In genomic region chr20:24579475-24579874, GRCh38 we compare ENCODE assay signal across 32 cellular contexts.
"Had no signal": no experiment of that assay in that cellular context is flagged by ENCODE, and none has a peak within 500 bp of the region (broad histone marks: within the 10 kb centered on the region; RNA-seq: fewer than 3 reads in every experiment).

No MANE protein-coding gene starts in this region.

- H3K4me1 ChIP-seq: adrenal gland, body of pancreas, heart left ventricle had no signal

- H3K36me3 ChIP-seq: adrenal gland, heart left ventricle had no signal

- H3K4me3 ChIP-seq: adrenal gland, body of pancreas, heart left ventricle had no signal

- H3K27ac Mint-ChIP-seq: activated CD4-positive, alpha-beta memory T cell treated with anti-CD3 and anti-CD28 coated beads for 36 hours; activated CD4-positive, alpha-beta T cell treated with anti-CD3 and anti-CD28 coated beads for 36 hours; activated CD4-positive, alpha-beta T cell treated with anti-CD3 and anti-CD28 coated beads, Interleukin-2, amount 10 ng/mL, durations not matched to agents 24 days and 14 days; activated CD8-positive, alpha-beta memory T cell treated with anti-CD3 and anti-CD28 coated beads, Interleukin-2, amount 10 ng/mL, durations not matched to agents 7 days and 5 days; activated CD8-positive, alpha-beta T cell treated with anti-CD3 and anti-CD28 coated beads, Interleukin-2, amount 10 ng/mL, durations not matched to agents 7 days and 5 days; activated naive CD4-positive, alpha-beta T cell treated with anti-CD3 and anti-CD28 coated beads for 36 hours; activated naive CD4-positive, alpha-beta T cell treated with anti-CD3 and anti-CD28 coated beads, Interleukin-2, amount 50 U/mL, for 24 hours; activated naive CD8-positive, alpha-beta T cell treated with anti-CD3 and anti-CD28 coated beads for 36 hours; activated naive CD8-positive, alpha-beta T cell treated with anti-CD3 and anti-CD28 coated beads, Interleukin-2, amount 50 U/mL, for 24 hours; activated T-helper 1 cell treated with anti-CD3 and anti-CD28 coated beads, Interleukin-12 subunit alpha, Interleukin-12 subunit beta, Interleukin-2, Interleukin-4 antibody, amounts not matched to agents 30 ng/mL and 10 ng/mL and 1 ng/mL, durations not matched to agents 14 hours and 24 hours and 36 hours; activated T-helper 2 cell treated with anti-CD3 and anti-CD28 coated beads, Interferon-gamma antibody, Interleukin-2, Interleukin-4, amounts not matched to agents 10 μg/mL and 5 μg/mL and 100 μg/mL, durations not matched to agents 14 hours and 24 hours and 36 hours; T-helper 17 cell; T-helper 2 cell treated with Interferon-gamma antibody and Interleukin-4, amounts not matched to agents 5 μg/mL and 100 μg/mL, for 36 hours had no signal

- H3K4me1 Mint-ChIP-seq: activated CD4-positive, alpha-beta T cell treated with anti-CD3 and anti-CD28 coated beads for 36 hours; activated CD4-positive, alpha-beta T cell treated with anti-CD3 and anti-CD28 coated beads, Interleukin-2, amount 10 ng/mL, durations not matched to agents 24 days and 14 days; activated CD8-positive, alpha-beta memory T cell treated with anti-CD3 and anti-CD28 coated beads, Interleukin-2, amount 10 ng/mL, durations not matched to agents 7 days and 5 days; activated naive CD4-positive, alpha-beta T cell treated with anti-CD3 and anti-CD28 coated beads, Interleukin-2, amount 50 U/mL, for 24 hours; activated naive CD8-positive, alpha-beta T cell treated with anti-CD3 and anti-CD28 coated beads for 36 hours; activated naive CD8-positive, alpha-beta T cell treated with anti-CD3 and anti-CD28 coated beads, Interleukin-2, amount 50 U/mL, for 24 hours; T-helper 17 cell had no signal

- H3K27me3 Mint-ChIP-seq: activated CD4-positive, alpha-beta memory T cell treated with anti-CD3 and anti-CD28 coated beads for 36 hours; activated CD4-positive, alpha-beta T cell treated with anti-CD3 and anti-CD28 coated beads for 36 hours; activated CD4-positive, alpha-beta T cell treated with anti-CD3 and anti-CD28 coated beads, Interleukin-2, amount 10 ng/mL, durations not matched to agents 24 days and 14 days; activated CD8-positive, alpha-beta memory T cell treated with anti-CD3 and anti-CD28 coated beads, Interleukin-2, amount 10 ng/mL, durations not matched to agents 7 days and 5 days; activated naive CD4-positive, alpha-beta T cell treated with anti-CD3 and anti-CD28 coated beads, Interleukin-2, amount 50 U/mL, for 24 hours; activated naive CD8-positive, alpha-beta T cell treated with anti-CD3 and anti-CD28 coated beads for 36 hours had no signal

- ATAC-seq: activated CD4-positive, alpha-beta T cell treated with anti-CD3 and anti-CD28 coated beads for 36 hours; activated CD8-positive, alpha-beta memory T cell treated with anti-CD3 and anti-CD28 coated beads, Interleukin-2, amount 10 ng/mL, durations not matched to agents 7 days and 5 days; activated CD8-positive, alpha-beta T cell treated with anti-CD3 and anti-CD28 coated beads, Interleukin-2, amount 10 ng/mL, durations not matched to agents 7 days and 5 days; activated naive CD8-positive, alpha-beta T cell treated with anti-CD3 and anti-CD28 coated beads, Interleukin-2, amount 50 U/mL, for 24 hours; body of pancreas; heart left ventricle; T-helper 17 cell had no signal

- H3K9me3 ChIP-seq: adrenal gland, body of pancreas, heart left ventricle had no signal

- H3K4me3 Mint-ChIP-seq: activated CD4-positive, alpha-beta memory T cell treated with anti-CD3 and anti-CD28 coated beads for 36 hours; activated CD4-positive, alpha-beta T cell treated with anti-CD3 and anti-CD28 coated beads for 36 hours; activated CD4-positive, alpha-beta T cell treated with anti-CD3 and anti-CD28 coated beads, Interleukin-2, amount 10 ng/mL, durations not matched to agents 24 days and 14 days; activated CD8-positive, alpha-beta memory T cell treated with anti-CD3 and anti-CD28 coated beads, Interleukin-2, amount 10 ng/mL, durations not matched to agents 7 days and 5 days; activated CD8-positive, alpha-beta T cell treated with anti-CD3 and anti-CD28 coated beads, Interleukin-2, amount 10 ng/mL, durations not matched to agents 7 days and 5 days; activated naive CD4-positive, alpha-beta T cell treated with anti-CD3 and anti-CD28 coated beads for 36 hours; activated naive CD4-positive, alpha-beta T cell treated with anti-CD3 and anti-CD28 coated beads, Interleukin-2, amount 50 U/mL, for 24 hours; activated naive CD8-positive, alpha-beta T cell treated with anti-CD3 and anti-CD28 coated beads for 36 hours; activated naive CD8-positive, alpha-beta T cell treated with anti-CD3 and anti-CD28 coated beads, Interleukin-2, amount 50 U/mL, for 24 hours; activated T-helper 1 cell treated with anti-CD3 and anti-CD28 coated beads, Interleukin-12 subunit alpha, Interleukin-12 subunit beta, Interleukin-2, Interleukin-4 antibody, amounts not matched to agents 30 ng/mL and 10 ng/mL and 1 ng/mL, durations not matched to agents 14 hours and 24 hours and 36 hours; T-helper 17 cell; T-helper 2 cell treated with Interferon-gamma antibody and Interleukin-4, amounts not matched to agents 5 μg/mL and 100 μg/mL, for 36 hours had no signal

- H3K27ac ChIP-seq: adrenal gland, body of pancreas, epithelial cell of prostate, heart left ventricle had no signal

- DNase-seq: activated CD4-positive, alpha-beta memory T cell treated with anti-CD3 and anti-CD28 coated beads for 36 hours; activated CD4-positive, alpha-beta T cell treated with anti-CD3 and anti-CD28 coated beads for 36 hours; activated CD4-positive, alpha-beta T cell treated with anti-CD3 and anti-CD28 coated beads, Interleukin-2, amount 10 ng/mL, durations not matched to agents 24 days and 14 days; activated CD4-positive, CD25-positive, alpha-beta regulatory T cell; activated CD4-positive, CD25-positive, alpha-beta regulatory T cell treated with anti-CD3 and anti-CD28 coated beads, Interleukin-2, amount 50 U/mL, for 72 hours; activated CD8-positive, alpha-beta memory T cell treated with anti-CD3 and anti-CD28 coated beads, Interleukin-2, amount 10 ng/mL, durations not matched to agents 7 days and 5 days; activated CD8-positive, alpha-beta memory T cell treated with anti-CD3 and anti-CD28 coated beads, Interleukin-2, amount 50 U/mL, for 4 hours; activated CD8-positive, alpha-beta T cell treated with anti-CD3 and anti-CD28 coated beads, Interleukin-2, amount 10 ng/mL, durations not matched to agents 7 days and 5 days; activated effector memory CD4-positive, alpha-beta T cell treated with anti-CD3 and anti-CD28 coated beads, Interleukin-2, amount 50 U/mL, for 16 hours; activated naive CD4-positive, alpha-beta T cell treated with anti-CD3 and anti-CD28 coated beads for 36 hours; activated naive CD8-positive, alpha-beta T cell treated with anti-CD3 and anti-CD28 coated beads for 36 hours; activated naive CD8-positive, alpha-beta T cell treated with anti-CD3 and anti-CD28 coated beads, Interleukin-2, amount 50 U/mL, for 24 hours; activated T-cell treated with anti-CD3 and anti-CD28 coated beads, Interleukin-2, amount 50 U/mL, for 1 hour; activated T-cell treated with anti-CD3 and anti-CD28 coated beads, Interleukin-2, amount 50 U/mL, for 48 hours; adrenal gland; amygdala; aorta; body of pancreas; caudate nucleus; cortex of kidney; dermis blood vessel endothelial cell; effector CD8-positive, alpha-beta T cell; foreskin fibroblast; heart left ventricle; T-helper 1 cell; T-helper 17 cell; T1000 had no signal

- H3K9me3 Mint-ChIP-seq: activated CD4-positive, alpha-beta memory T cell treated with anti-CD3 and anti-CD28 coated beads for 36 hours; activated CD4-positive, alpha-beta T cell treated with anti-CD3 and anti-CD28 coated beads, Interleukin-2, amount 10 ng/mL, durations not matched to agents 24 days and 14 days; activated naive CD4-positive, alpha-beta T cell treated with anti-CD3 and anti-CD28 coated beads for 36 hours; activated naive CD4-positive, alpha-beta T cell treated with anti-CD3 and anti-CD28 coated beads, Interleukin-2, amount 50 U/mL, for 24 hours; activated naive CD8-positive, alpha-beta T cell treated with anti-CD3 and anti-CD28 coated beads for 36 hours; activated naive CD8-positive, alpha-beta T cell treated with anti-CD3 and anti-CD28 coated beads, Interleukin-2, amount 50 U/mL, for 24 hours; activated T-helper 1 cell treated with anti-CD3 and anti-CD28 coated beads, Interleukin-12 subunit alpha, Interleukin-12 subunit beta, Interleukin-2, Interleukin-4 antibody, amounts not matched to agents 30 ng/mL and 10 ng/mL and 1 ng/mL, durations not matched to agents 14 hours and 24 hours and 36 hours; activated T-helper 2 cell treated with anti-CD3 and anti-CD28 coated beads, Interferon-gamma antibody, Interleukin-2, Interleukin-4, amounts not matched to agents 10 μg/mL and 5 μg/mL and 100 μg/mL, durations not matched to agents 14 hours and 24 hours and 36 hours; T-helper 2 cell treated with Interferon-gamma antibody and Interleukin-4, amounts not matched to agents 5 μg/mL and 100 μg/mL, for 36 hours had no signal

- H3K27me3 ChIP-seq: adrenal gland, body of pancreas, heart left ventricle had no signal

- H3K36me3 Mint-ChIP-seq: activated CD4-positive, alpha-beta memory T cell treated with anti-CD3 and anti-CD28 coated beads for 36 hours; activated CD8-positive, alpha-beta memory T cell treated with anti-CD3 and anti-CD28 coated beads, Interleukin-2, amount 10 ng/mL, durations not matched to agents 7 days and 5 days; activated naive CD4-positive, alpha-beta T cell treated with anti-CD3 and anti-CD28 coated beads, Interleukin-2, amount 50 U/mL, for 24 hours; activated naive CD8-positive, alpha-beta T cell treated with anti-CD3 and anti-CD28 coated beads for 36 hours had no signal
